28 cellular contexts compared by ENCODE assay signal in genomic region chr6:34213772-34214171, GRCh38. TPM values are rescaled to one million over a fixed set of nuclear protein-coding genes. Genes with fewer than 3 reads are reported as not detected.
DNase-seq lines count a peak whose midpoint lies in the region; ATAC-seq, FAIRE-seq and TF ChIP-seq lines count a peak whose summit lies in the region.
"Had no signal": no experiment of that assay in that cellular context is flagged by ENCODE, and none has a peak within 500 bp of the region (broad histone marks: within the 10 kb centered on the region; RNA-seq: fewer than 3 reads in every experiment).

No MANE protein-coding gene starts in this region.

- in situ Hi-C loops in GM13977 (cut with MboI; ENCODE audit: low pct_unique_long_range_greater_than_20kb, low sequenced_read_pairs, unreplicated experiment): no loop called here

- no peaks in the 10 kb centered on the region for H3K9me3 Mint-ChIP-seq in HFFc6
- H3K9me3 Mint-ChIP-seq: CD4-positive, alpha-beta memory T cell; T-cell had no signal

- H3K4me1 Mint-ChIP-seq in HFFc6 (ENCODE audit: low read depth): peaks cover 18% of the 10 kb centered on the region
- H3K4me1 Mint-ChIP-seq: CD4-positive, alpha-beta memory T cell had no signal

- intact Hi-C loops in spleen (cut with DNase I; ENCODE audit: low total_unique reads): no loop called here

- H3K4me3 Mint-ChIP-seq in HFFc6: no peak overlapping the region
- H3K4me3 Mint-ChIP-seq: T-cell had no signal

- TF ChIP-seq CTCF in D721Med (IDR thresholded peaks at IDR 0.05; ENCODE audit: insufficient read depth, missing control alignments) (no peak), HFFc6 (IDR thresholded peaks at IDR 0.05) (no peak), spleen (IDR thresholded peaks at IDR 0.05 in 8 of 11, conservative IDR thresholded peaks at IDR 0.05 in 3 of 11) (no peak), GM13977 (IDR thresholded peaks at IDR 0.05; ENCODE audit: extremely low read depth, insufficient read depth, missing control alignments) (no peak)

- no peaks in the 10 kb centered on the region for H3K36me3 Mint-ChIP-seq in HFFc6 (ENCODE audit: low read depth)
- H3K36me3 Mint-ChIP-seq: CD4-positive, alpha-beta memory T cell; T-cell had no signal

- no peak overlapping the region for H3K4me3 ChIP-seq in spleen
- H3K4me3 ChIP-seq: SJSA1 had no signal

- DNase-seq in D721Med (ENCODE audit: insufficient read length, low spot score): no peak
- no peak for DNase-seq in HFFc6
- peak; percentile 25 for DNase-seq in fibroblast of peridontal ligament (ENCODE audit: extremely low read depth)
- peak; percentile 12 for DNase-seq in spleen
- no peak for DNase-seq in H4 (ENCODE audit: low spot score)
- no peak for DNase-seq in GM13977 (ENCODE audit: low spot score)
- DNase-seq: C1 segment of cervical spinal cord; CD4-positive, alpha-beta memory T cell; COR-L47; DMS 273 treated with DMSO at 0.1 percent for 48 hours; DMS79; H7; Karpas-422; NCI-H1417; NCI-H1694; NCI-H2081; NCI-H2171; NCI-H226; NCI-H510A; NCI-H69; Right ventricle myocardium superior; RPMI8226; T-cell had no signal

- no peaks in the 10 kb centered on the region; the same call in 1 of the 2 replicates for H3K27me3 Mint-ChIP-seq in HFFc6 (ENCODE audit: insufficient read depth)
- H3K27me3 Mint-ChIP-seq: CD4-positive, alpha-beta memory T cell; T-cell had no signal

- H3K27ac ChIP-seq in spleen: no peak overlapping the region
- H3K27ac ChIP-seq: SJSA1 had no signal

- H3K27ac Mint-ChIP-seq in HFFc6: peak overlapping the region; percentile 36; the same call in 1 of the 2 replicates
- H3K27ac Mint-ChIP-seq: T-cell had no signal

- FAIRE-seq in D721Med (lab: Jason Lieb, UNC): peak; percentile 35
- FAIRE-seq: A204.1, GM12892, GM18507 had no signal

- no peaks in the 10 kb centered on the region for H3K9me3 ChIP-seq in spleen
- H3K9me3 ChIP-seq: SJSA1 had no signal

- 90 to 94% (median 93%) methylated on average over 4 of the region's 4 CpGs for WGBS in spleen, 5 donors

- H3K27me3 ChIP-seq in spleen (replicated peaks in 1 of 7): no peaks in the 10 kb centered on the region
- H3K27me3 ChIP-seq: SJSA1 had no signal

- no peak for ATAC-seq in SK-N-SH treated with all-trans-retinoic acid at 6 μM for 48 hours
- ATAC-seq: T-cell had no signal

- H3K36me3 ChIP-seq in spleen: no peaks in the 10 kb centered on the region
- H3K36me3 ChIP-seq: SJSA1 had no signal

- TF ChIP-seq POLR2A in spleen (IDR thresholded peaks at IDR 0.05): no peak

- no peaks in the 10 kb centered on the region for H3K4me1 ChIP-seq in spleen

TF ChIP-seq in SK-N-SH treated with all-trans-retinoic acid at 6 μM for 48 hours, 23 proteins besides CTCF, POLR2A, EP300 and RAD21:
- TF ChIP-seq CSRNP3 (CRISPR knock-in tag; IDR thresholded peaks at IDR 0.05) (no peak), TSHZ2 (CRISPR knock-in tag; IDR thresholded peaks at IDR 0.05) (no peak), ARNTL (CRISPR knock-in tag; IDR thresholded peaks at IDR 0.05; ENCODE audit: borderline replicate concordance, low read depth) (no peak), TCF4 (CRISPR knock-in tag; IDR thresholded peaks at IDR 0.05; ENCODE audit: borderline replicate concordance) (no peak), ZC3H10 (CRISPR knock-in tag; IDR thresholded peaks at IDR 0.05) (no peak)

RNA-seq across cellular contexts. Expression of gene HMGA1, which starts 22.9 kb away (rescaled TPM):
- total RNA-seq in HFFc6 (2021; fragmentation: NEBNext Ultra II Directional; extraction: Animal tissue kit (Norgen Biotek cat#: 25700)): 1,000 to 10,000 TPM in 4 of 6 experiments, 100 to 1,000 TPM in 2; 687 to 1,047 (median 1,018) TPM
- 100 to 1,000 TPM in 2 of 7 donors, 10 to 100 TPM in 5; 49.9 to 112 (median 73.5) TPM for total RNA-seq in spleen
- 100 to 1,000 TPM in 2 of 3 donors, 10 to 100 TPM in 1; 63.7 to 129 (median 109) TPM for polyA plus RNA-seq in spleen
- 117 and 122 TPM in 2 replicates for total RNA-seq in H4 (2014; rRNA removed; shearing (Covaris generic))

RNA-seq across cellular contexts. Expression of gene SMIM29, which starts 35.0 kb away (rescaled TPM):
- total RNA-seq in HFFc6 (2021; fragmentation: NEBNext Ultra II Directional; extraction: Animal tissue kit (Norgen Biotek cat#: 25700)): 10 to 100 TPM; 35.0 to 44.8 (median 36.9) TPM
- 10 to 100 TPM; 24.7 to 40.7 (median 33.9) TPM for total RNA-seq in spleen
- 10 to 100 TPM; 69.0 to 73.7 (median 71.5) TPM for polyA plus RNA-seq in spleen
- 46.4 and 61.4 TPM in 2 replicates for total RNA-seq in H4 (2014; rRNA removed; shearing (Covaris generic))

Comparison
In these comparisons a context has a peak if more than half of its experiments do, and no peak if none do; other contexts are left out.
1. DNase-seq: peak in fibroblast of peridontal ligament (single experiment) and spleen (single experiment); none in D721Med (single experiment), HFFc6 (single experiment), H4 (single experiment) and GM13977 (single experiment).